Comparison of ENCODE assay signal across 2 cellular contexts in genomic region chr12:104309446-104309993, GRCh38.
TF ChIP-seq lines count a peak whose summit lies in the region.

No MANE protein-coding gene starts in this region.

TF ChIP-seq in A549, 52 proteins besides CTCF, POLR2A, EP300 and RAD21 (continued from another document):
- TF ChIP-seq MAX (IDR thresholded peaks at IDR 0.05) (no peak), RARB (CRISPR knock-in tag; IDR thresholded peaks at IDR 0.05) (peak; percentile 86), ATOH8 (CRISPR knock-in tag; IDR thresholded peaks at IDR 0.05; ENCODE audit: low read depth) (peak; percentile 72), REST (IDR thresholded peaks at IDR 0.05) (no peak), CEBPB (IDR thresholded peaks at IDR 0.05) (no peak), TFCP2L1 (CRISPR knock-in tag; IDR thresholded peaks at IDR 0.05) (peak; percentile 88; the same call in 1 of the 2 replicates), GATA3 (IDR thresholded peaks at IDR 0.05; ENCODE audit: borderline replicate concordance) (no peak), E2F6 (IDR thresholded peaks at IDR 0.05; ENCODE audit: borderline replicate concordance, low read depth) (no peak), HOXB5 (CRISPR knock-in tag; IDR thresholded peaks at IDR 0.05) (peak; percentile 50; the same call in 1 of the 2 replicates), HOXA7 (CRISPR knock-in tag; IDR thresholded peaks at IDR 0.05) (peak; percentile 89), BHLHE40 (IDR thresholded peaks at IDR 0.05; ENCODE audit: low read depth, low read length) (no peak), RFX5 (IDR thresholded peaks at IDR 0.05) (no peak), HEYL (CRISPR knock-in tag; IDR thresholded peaks at IDR 0.05) (no peak), PHF8 (IDR thresholded peaks at IDR 0.05; ENCODE audit: borderline replicate concordance, low read depth) (no peak), SREBF2 (IDR thresholded peaks at IDR 0.05) (no peak), HOXB13 (CRISPR knock-in tag; IDR thresholded peaks at IDR 0.05; ENCODE audit: low read depth) (no peak), NFE2L2 (conservative IDR thresholded peaks at IDR 0.05; ENCODE audit: low read length) (no peak), JUNB (IDR thresholded peaks at IDR 0.05) (no peak)

TF ChIP-seq in GM23338, 12 proteins besides CTCF, POLR2A, EP300 and RAD21 (continued from another document):
- TF ChIP-seq, protein P1, sequence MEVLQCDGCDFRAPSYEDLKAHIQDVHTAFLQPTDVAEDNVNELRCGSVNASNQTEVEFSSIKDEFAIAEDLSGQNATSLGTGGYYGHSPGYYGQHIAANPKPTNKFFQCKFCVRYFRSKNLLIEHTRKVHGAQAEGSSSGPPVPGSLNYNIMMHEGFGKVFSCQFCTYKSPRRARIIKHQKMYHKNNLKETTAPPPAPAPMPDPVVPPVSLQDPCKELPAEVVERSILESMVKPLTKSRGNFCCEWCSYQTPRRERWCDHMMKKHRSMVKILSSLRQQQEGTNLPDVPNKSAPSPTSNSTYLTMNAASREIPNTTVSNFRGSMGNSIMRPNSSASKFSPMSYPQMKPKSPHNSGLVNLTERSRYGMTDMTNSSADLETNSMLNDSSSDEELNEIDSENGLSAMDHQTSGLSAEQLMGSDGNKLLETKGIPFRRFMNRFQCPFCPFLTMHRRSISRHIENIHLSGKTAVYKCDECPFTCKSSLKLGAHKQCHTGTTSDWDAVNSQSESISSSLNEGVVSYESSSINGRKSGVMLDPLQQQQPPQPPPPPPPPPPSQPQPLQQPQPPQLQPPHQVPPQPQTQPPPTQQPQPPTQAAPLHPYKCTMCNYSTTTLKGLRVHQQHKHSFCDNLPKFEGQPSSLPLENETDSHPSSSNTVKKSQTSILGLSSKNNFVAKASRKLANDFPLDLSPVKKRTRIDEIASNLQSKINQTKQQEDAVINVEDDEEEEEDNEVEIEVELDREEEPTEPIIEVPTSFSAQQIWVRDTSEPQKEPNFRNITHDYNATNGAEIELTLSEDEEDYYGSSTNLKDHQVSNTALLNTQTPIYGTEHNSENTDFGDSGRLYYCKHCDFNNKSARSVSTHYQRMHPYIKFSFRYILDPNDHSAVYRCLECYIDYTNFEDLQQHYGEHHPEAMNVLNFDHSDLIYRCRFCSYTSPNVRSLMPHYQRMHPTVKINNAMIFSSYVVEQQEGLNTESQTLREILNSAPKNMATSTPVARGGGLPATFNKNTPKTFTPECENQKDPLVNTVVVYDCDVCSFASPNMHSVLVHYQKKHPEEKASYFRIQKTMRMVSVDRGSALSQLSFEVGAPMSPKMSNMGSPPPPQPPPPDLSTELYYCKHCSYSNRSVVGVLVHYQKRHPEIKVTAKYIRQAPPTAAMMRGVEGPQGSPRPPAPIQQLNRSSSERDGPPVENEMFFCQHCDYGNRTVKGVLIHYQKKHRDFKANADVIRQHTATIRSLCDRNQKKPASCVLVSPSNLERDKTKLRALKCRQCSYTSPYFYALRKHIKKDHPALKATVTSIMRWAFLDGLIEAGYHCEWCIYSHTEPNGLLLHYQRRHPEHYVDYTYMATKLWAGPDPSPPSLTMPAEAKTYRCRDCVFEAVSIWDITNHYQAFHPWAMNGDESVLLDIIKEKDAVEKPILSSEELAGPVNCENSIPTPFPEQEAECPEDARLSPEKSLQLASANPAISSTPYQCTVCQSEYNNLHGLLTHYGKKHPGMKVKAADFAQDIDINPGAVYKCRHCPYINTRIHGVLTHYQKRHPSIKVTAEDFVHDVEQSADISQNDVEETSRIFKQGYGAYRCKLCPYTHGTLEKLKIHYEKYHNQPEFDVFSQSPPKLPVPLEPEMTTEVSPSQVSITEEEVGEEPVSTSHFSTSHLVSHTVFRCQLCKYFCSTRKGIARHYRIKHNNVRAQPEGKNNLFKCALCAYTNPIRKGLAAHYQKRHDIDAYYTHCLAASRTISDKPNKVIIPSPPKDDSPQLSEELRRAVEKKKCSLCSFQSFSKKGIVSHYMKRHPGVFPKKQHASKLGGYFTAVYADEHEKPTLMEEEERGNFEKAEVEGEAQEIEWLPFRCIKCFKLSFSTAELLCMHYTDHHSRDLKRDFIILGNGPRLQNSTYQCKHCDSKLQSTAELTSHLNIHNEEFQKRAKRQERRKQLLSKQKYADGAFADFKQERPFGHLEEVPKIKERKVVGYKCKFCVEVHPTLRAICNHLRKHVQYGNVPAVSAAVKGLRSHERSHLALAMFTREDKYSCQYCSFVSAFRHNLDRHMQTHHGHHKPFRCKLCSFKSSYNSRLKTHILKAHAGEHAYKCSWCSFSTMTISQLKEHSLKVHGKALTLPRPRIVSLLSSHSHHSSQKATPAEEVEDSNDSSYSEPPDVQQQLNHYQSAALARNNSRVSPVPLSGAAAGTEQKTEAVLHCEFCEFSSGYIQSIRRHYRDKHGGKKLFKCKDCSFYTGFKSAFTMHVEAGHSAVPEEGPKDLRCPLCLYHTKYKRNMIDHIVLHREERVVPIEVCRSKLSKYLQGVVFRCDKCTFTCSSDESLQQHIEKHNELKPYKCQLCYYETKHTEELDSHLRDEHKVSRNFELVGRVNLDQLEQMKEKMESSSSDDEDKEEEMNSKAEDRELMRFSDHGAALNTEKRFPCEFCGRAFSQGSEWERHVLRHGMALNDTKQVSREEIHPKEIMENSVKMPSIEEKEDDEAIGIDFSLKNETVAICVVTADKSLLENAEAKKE (CRISPR knock-in tag; IDR thresholded peaks at IDR 0.05), result no peak
- TF ChIP-seq ZNF331 (CRISPR knock-in tag; IDR thresholded peaks at IDR 0.05; ENCODE audit: low read depth) (no peak), ZNF114 (CRISPR knock-in tag; IDR thresholded peaks at IDR 0.05) (no peak), STAT1 (IDR thresholded peaks at IDR 0.05; ENCODE audit: unreplicated experiment) (no peak), EZH2 (IDR thresholded peaks at IDR 0.05; ENCODE audit: low read depth, unreplicated experiment) (no peak), JUNB (IDR thresholded peaks at IDR 0.05; ENCODE audit: unreplicated experiment) (no peak)
